In the genomic region with DNA sequence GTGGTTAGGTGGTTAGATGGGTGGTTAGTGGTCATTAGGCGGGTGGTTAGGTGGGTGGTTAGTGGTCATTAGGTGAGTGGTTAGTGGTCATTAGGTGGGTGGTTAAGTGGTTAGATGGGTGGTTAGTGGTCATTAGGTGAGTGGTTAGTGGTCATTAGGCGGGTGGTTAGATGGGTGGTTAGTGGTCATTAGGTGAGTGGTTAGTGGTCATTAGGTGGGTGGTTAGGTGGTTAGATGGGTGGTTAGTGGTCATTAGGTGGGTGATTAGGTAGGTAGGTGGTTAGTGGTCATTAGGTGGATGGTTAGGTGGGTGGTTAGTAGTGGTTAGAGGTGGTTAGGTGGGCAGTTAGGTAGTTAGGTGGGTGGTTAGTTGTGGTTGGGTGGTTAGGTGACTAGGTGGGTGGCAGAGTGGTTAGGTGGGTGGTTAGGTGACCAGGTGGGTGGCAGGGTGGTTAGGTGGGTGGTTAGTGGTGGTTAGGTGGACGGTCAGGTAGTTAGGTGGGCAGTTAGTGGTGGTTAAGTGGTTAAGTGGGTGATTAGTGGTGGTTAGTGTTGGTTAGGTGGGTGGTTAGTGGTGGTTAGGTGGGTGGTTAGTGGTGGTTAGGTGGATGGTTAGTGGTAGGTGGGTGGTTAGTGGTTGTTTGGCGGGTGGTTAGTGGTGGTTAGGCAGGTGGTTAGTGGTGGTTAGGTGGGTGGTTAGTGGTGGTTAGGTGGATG, we compare ENCODE assay signal across 23 cellular contexts. TPM values are rescaled to one million over a fixed set of nuclear protein-coding genes. Genes with fewer than 3 reads are reported as not detected.
DNase-seq lines count a peak whose midpoint lies in the region; ATAC-seq, FAIRE-seq and TF ChIP-seq lines count a peak whose summit lies in the region.
"Had no signal": no experiment of that assay in that cellular context is flagged by ENCODE, and none has a peak within 500 bp of the region (broad histone marks: within the 10 kb centered on the region; RNA-seq: fewer than 3 reads in every experiment).

No MANE protein-coding gene starts in this region.

- 83% methylated on average over 4 of the region's 4 CpGs for WGBS in lower leg skin, 2 donors

- TF ChIP-seq POLR2A in GM12891 (IDR thresholded peaks at IDR 0.05; ENCODE audit: low read depth, low read length): no peak
- no peak for TF ChIP-seq POLR2A in lower leg skin (IDR thresholded peaks at IDR 0.05)

- no peak overlapping the region for H3K4me3 Mint-ChIP-seq in activated T-helper 1 cell treated with anti-CD3 and anti-CD28 coated beads, Interleukin-12 subunit alpha, Interleukin-12 subunit beta, Interleukin-2, Interleukin-4 antibody, amounts not matched to agents 30 ng/mL and 10 ng/mL and 1 ng/mL, durations not matched to agents 14 hours and 24 hours and 36 hours
- peak overlapping the region; percentile 46 for H3K4me3 Mint-ChIP-seq in glutamatergic neuron (ENCODE audit: unreplicated experiment)

- no peaks in the 10 kb centered on the region for H3K36me3 ChIP-seq in ACC112 (ENCODE audit: insufficient read depth, low read length)
- H3K36me3 ChIP-seq: esophagus squamous epithelium had no signal

- H3K4me3 ChIP-seq in ACC112 (ENCODE audit: low read depth, low read length): no peak overlapping the region
- H3K4me3 ChIP-seq in lower leg skin (ENCODE audit: low read depth, poor library complexity, severe bottlenecking): no peak overlapping the region
- H3K4me3 ChIP-seq: esophagus squamous epithelium, mucosa of descending colon had no signal

- FAIRE-seq in GM12891 (lab: Jason Lieb, UNC): peak; percentile 69

- H3K79me2 ChIP-seq in ACC112 (ENCODE audit: control insufficient read depth, insufficient read depth, low read length, unreplicated experiment): no peaks in the 10 kb centered on the region

- H3K27ac ChIP-seq in ACC112 (ENCODE audit: low read depth, low read length): peak overlapping the region; percentile 59; the same call in 1 of the 2 replicates
- H3K27ac ChIP-seq: esophagus squamous epithelium, VCaP had no signal

- H3K36me3 Mint-ChIP-seq in activated T-helper 1 cell treated with anti-CD3 and anti-CD28 coated beads, Interleukin-12 subunit alpha, Interleukin-12 subunit beta, Interleukin-2, Interleukin-4 antibody, amounts not matched to agents 30 ng/mL and 10 ng/mL and 1 ng/mL, durations not matched to agents 14 hours and 24 hours and 36 hours (ENCODE audit: low read depth): no peaks in the 10 kb centered on the region
- H3K36me3 Mint-ChIP-seq in glutamatergic neuron (ENCODE audit: unreplicated experiment): no peaks in the 10 kb centered on the region

- H3K27me3 ChIP-seq in ACC112 (ENCODE audit: insufficient read depth, low read length): no peaks in the 10 kb centered on the region

- peaks cover 16% of the 10 kb centered on the region for H3K4me1 ChIP-seq in ACC112 (ENCODE audit: control insufficient read depth, insufficient read depth, low read length, unreplicated experiment)

- ATAC-seq in HG03439 (IDR thresholded peaks at IDR 0.05; ENCODE audit: unreplicated experiment): no peak
- ATAC-seq: left lobe of liver, mucosa of descending colon had no signal

- intact Hi-C loops in activated T-helper 1 cell treated with anti-CD3 and anti-CD28 coated beads, Interleukin-12 subunit alpha, Interleukin-12 subunit beta, Interleukin-2, Interleukin-4 antibody, amounts not matched to agents 30 ng/mL and 10 ng/mL and 1 ng/mL, durations not matched to agents 14 hours and 24 hours and 36 hours (cut with micrococcal nuclease): no loop called here
- intact Hi-C loops in lower leg skin (cut with DNase I; ENCODE audit: low total_unique reads): no loop called here

- H3K9me3 Mint-ChIP-seq in activated T-helper 1 cell treated with anti-CD3 and anti-CD28 coated beads, Interleukin-12 subunit alpha, Interleukin-12 subunit beta, Interleukin-2, Interleukin-4 antibody, amounts not matched to agents 30 ng/mL and 10 ng/mL and 1 ng/mL, durations not matched to agents 14 hours and 24 hours and 36 hours: no peaks in the 10 kb centered on the region
- H3K9me3 Mint-ChIP-seq in glutamatergic neuron (ENCODE audit: unreplicated experiment): peaks cover 3% of the 10 kb centered on the region

- TF ChIP-seq CTCF in glutamatergic neuron (IDR thresholded peaks at IDR 0.05; ENCODE audit: partially characterized antibody, unreplicated experiment): no peak
- TF ChIP-seq CTCF in lower leg skin (IDR thresholded peaks at IDR 0.05): peak in 1 of 3 donors; percentile 100

- H3K27me3 Mint-ChIP-seq in activated T-helper 1 cell treated with anti-CD3 and anti-CD28 coated beads, Interleukin-12 subunit alpha, Interleukin-12 subunit beta, Interleukin-2, Interleukin-4 antibody, amounts not matched to agents 30 ng/mL and 10 ng/mL and 1 ng/mL, durations not matched to agents 14 hours and 24 hours and 36 hours (ENCODE audit: insufficient read depth): peaks cover 12% of the 10 kb centered on the region
- peaks cover 3% of the 10 kb centered on the region for H3K27me3 Mint-ChIP-seq in glutamatergic neuron (ENCODE audit: unreplicated experiment)

- H2AFZ ChIP-seq in ACC112 (ENCODE audit: low read length, unreplicated experiment): no peak overlapping the region

- DNase-seq in GM12891 (ENCODE audit: insufficient read length, low spot score) (no peak), glutamatergic neuron (no peak), UCSD-AML1 (lab: John Stamatoyannopoulos, UW; ENCODE audit: unreplicated experiment) (no peak), NCI-H2107 treated with DMSO at 0.1 percent for 48 hours (lab: John Stamatoyannopoulos, UW; ENCODE audit: unreplicated experiment) (no peak), lower leg skin (ENCODE audit: low spot score in 2 of 2) (no peak)
- DNase-seq in activated T-helper 1 cell treated with anti-CD3 and anti-CD28 coated beads, Interleukin-12 subunit alpha, Interleukin-12 subunit beta, Interleukin-2, Interleukin-4 antibody, amounts not matched to agents 30 ng/mL and 10 ng/mL and 1 ng/mL, durations not matched to agents 14 hours and 24 hours and 36 hours (ENCODE audit: low spot score): no peak
- DNase-seq: aorta; cerebellar nuclear complex; COR-L47; effector CD4-positive, alpha-beta T cell; esophagus squamous epithelium; NCI-H146; NCI-H2227 treated with DMSO at 0.1 percent for 48 hours; NCI-H774; Right ventricle myocardium superior had no signal

- H3K4me1 Mint-ChIP-seq in activated T-helper 1 cell treated with anti-CD3 and anti-CD28 coated beads, Interleukin-12 subunit alpha, Interleukin-12 subunit beta, Interleukin-2, Interleukin-4 antibody, amounts not matched to agents 30 ng/mL and 10 ng/mL and 1 ng/mL, durations not matched to agents 14 hours and 24 hours and 36 hours (ENCODE audit: low read depth): no peaks in the 10 kb centered on the region
- H3K4me1 Mint-ChIP-seq in glutamatergic neuron (ENCODE audit: low read depth, unreplicated experiment): peaks cover 1% of the 10 kb centered on the region

- H3K27ac Mint-ChIP-seq in activated T-helper 1 cell treated with anti-CD3 and anti-CD28 coated beads, Interleukin-12 subunit alpha, Interleukin-12 subunit beta, Interleukin-2, Interleukin-4 antibody, amounts not matched to agents 30 ng/mL and 10 ng/mL and 1 ng/mL, durations not matched to agents 14 hours and 24 hours and 36 hours: peak overlapping the region; percentile 64
- H3K27ac Mint-ChIP-seq in glutamatergic neuron (ENCODE audit: unreplicated experiment): no peak overlapping the region

TF ChIP-seq in GM12891, 5 proteins besides CTCF, POLR2A, EP300 and RAD21:
- no peak for TF ChIP-seq PAX5 (IDR thresholded peaks at IDR 0.05; ENCODE audit: insufficient read depth, low read length, severe bottlenecking)
- no peak for TF ChIP-seq POLR2AphosphoS5 (IDR thresholded peaks at IDR 0.05; ENCODE audit: low read depth, low read length)
- no peak for TF ChIP-seq TAF1 (IDR thresholded peaks at IDR 0.05; ENCODE audit: low read depth, low read length)
- no peak for TF ChIP-seq SPI1 (IDR thresholded peaks at IDR 0.05; ENCODE audit: low read depth, low read length)
- TF ChIP-seq POU2F2 (IDR thresholded peaks at IDR 0.05; ENCODE audit: low read depth, low read length): no peak

RNA-seq across cellular contexts. Expression of gene TMEM119, which starts 8.0 kb away (rescaled TPM):
- polyA plus RNA-seq in GM12891 (2012; ENCODE audit: low read depth, missing spikeins): 0.10 TPM
- total RNA-seq in activated T-helper 1 cell treated with anti-CD3 and anti-CD28 coated beads, Interleukin-12 subunit alpha, Interleukin-12 subunit beta, Interleukin-2, Interleukin-4 antibody, amounts not matched to agents 30 ng/mL and 10 ng/mL and 1 ng/mL, durations not matched to agents 14 hours and 24 hours and 36 hours: 0.12 TPM in 1 of 2 replicates, not detected in the other
- total RNA-seq in glutamatergic neuron (ENCODE audit: unreplicated experiment) (0.15 TPM), lower leg skin (10 to 100 TPM in 1 of 4 donors, 1 to 10 TPM in 1, under 1 TPM in 2; 0.34 to 10.3 (median 1.4) TPM)
- total RNA-seq: MCF 10A, OCI-LY7, renal cortical epithelial cell had no signal

RNA-seq across cellular contexts. Expression of gene SELPLG, which starts 27.8 kb away (rescaled TPM):
- polyA plus RNA-seq in GM12891 (2012; ENCODE audit: low read depth, missing spikeins): 13.8 TPM
- total RNA-seq in activated T-helper 1 cell treated with anti-CD3 and anti-CD28 coated beads, Interleukin-12 subunit alpha, Interleukin-12 subunit beta, Interleukin-2, Interleukin-4 antibody, amounts not matched to agents 30 ng/mL and 10 ng/mL and 1 ng/mL, durations not matched to agents 14 hours and 24 hours and 36 hours: 51.9 and 53.5 TPM in 2 replicates
- 0.34 TPM for total RNA-seq in glutamatergic neuron (ENCODE audit: unreplicated experiment)
- total RNA-seq in lower leg skin: 1 to 10 TPM; 1.2 to 4.6 (median 3.0) TPM

RNA-seq across cellular contexts. Expression of gene ISCU, which starts 43.5 kb away (rescaled TPM):
- polyA plus RNA-seq in GM12891 (2012; ENCODE audit: low read depth, missing spikeins): 134 TPM
- total RNA-seq in activated T-helper 1 cell treated with anti-CD3 and anti-CD28 coated beads, Interleukin-12 subunit alpha, Interleukin-12 subunit beta, Interleukin-2, Interleukin-4 antibody, amounts not matched to agents 30 ng/mL and 10 ng/mL and 1 ng/mL, durations not matched to agents 14 hours and 24 hours and 36 hours: 73.8 and 74.9 TPM in 2 replicates
- total RNA-seq in glutamatergic neuron (ENCODE audit: unreplicated experiment) (48.4 TPM), lower leg skin (100 to 1,000 TPM in 3 of 4 donors, 10 to 100 TPM in 1; 94.7 to 175 (median 137) TPM)

RNA-seq across cellular contexts. Expression of gene SART3, which starts 44.9 kb away (rescaled TPM):
- polyA plus RNA-seq in GM12891 (2012; ENCODE audit: low read depth, missing spikeins): 31.7 TPM
- 83.3 and 96.4 TPM in 2 replicates for total RNA-seq in activated T-helper 1 cell treated with anti-CD3 and anti-CD28 coated beads, Interleukin-12 subunit alpha, Interleukin-12 subunit beta, Interleukin-2, Interleukin-4 antibody, amounts not matched to agents 30 ng/mL and 10 ng/mL and 1 ng/mL, durations not matched to agents 14 hours and 24 hours and 36 hours
- 72.6 TPM for total RNA-seq in glutamatergic neuron (ENCODE audit: unreplicated experiment)
- total RNA-seq in lower leg skin: 10 to 100 TPM; 48.4 to 77.4 (median 72.1) TPM
